1 cellular context compared by ENCODE assay signal in the genomic region with DNA sequence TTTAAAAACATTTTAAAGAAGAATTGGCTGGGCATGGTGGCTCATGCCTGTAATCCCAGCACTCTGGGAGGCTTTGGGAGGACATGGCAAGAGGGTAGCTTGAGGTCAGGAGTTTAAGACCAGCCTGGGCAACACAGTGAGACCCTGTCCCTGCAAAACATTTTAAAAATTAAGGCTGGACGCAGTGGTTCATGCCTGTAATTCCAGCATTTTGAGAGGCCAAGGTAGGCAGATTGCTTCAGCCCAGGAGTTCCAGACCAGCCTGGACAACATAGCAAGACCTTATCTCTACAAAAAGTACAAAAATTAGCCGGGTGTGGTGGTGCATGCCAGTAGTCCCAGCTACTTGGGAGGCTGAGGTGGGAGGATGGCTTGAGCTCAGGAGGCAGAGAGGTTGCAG. TPM values are rescaled to one million over a fixed set of nuclear protein-coding genes. Genes with fewer than 3 reads are reported as not detected.
"Had no signal": no experiment of that assay in that cellular context is flagged by ENCODE, and none has a peak within 500 bp of the region (broad histone marks: within the 10 kb centered on the region; RNA-seq: fewer than 3 reads in every experiment).

No MANE protein-coding gene starts in this region.

RNA-seq across cellular contexts. Expression of gene TJP1, which starts 45.3 kb away (rescaled TPM):
- total RNA-seq: naive thymus-derived CD8-positive, alpha-beta T cell had no signal
- polyA plus RNA-seq: naive thymus-derived CD8-positive, alpha-beta T cell had no signal
